Comparison of ENCODE assay signal across 11 cellular contexts in genomic region chr1:161260939-161261858, GRCh38. TPM values are rescaled to one million over a fixed set of nuclear protein-coding genes. Genes with fewer than 3 reads are reported as not detected.
DNase-seq lines count a peak whose midpoint lies in the region; ATAC-seq and TF ChIP-seq lines count a peak whose summit lies in the region.
"Had no signal": no experiment of that assay in that cellular context is flagged by ENCODE, and none has a peak within 500 bp of the region (broad histone marks: within the 10 kb centered on the region; RNA-seq: fewer than 3 reads in every experiment).

No MANE protein-coding gene starts in this region.

- DNase-seq in NCI-H748 (lab: John Stamatoyannopoulos, UW; ENCODE audit: unreplicated experiment) (peak; percentile 9), NCI-H748 treated with DMSO at 0.1 percent for 48 hours (lab: John Stamatoyannopoulos, UW) (no peak), NCI-H2171 (lab: John Stamatoyannopoulos, UW) (peak; percentile 5), head of caudate nucleus (peak in 38 of 42 donors; percentile 8 to 80 (median 48)), type B pancreatic cell (ENCODE audit: extremely low spot score, unreplicated experiment) (no peak), GF-D8 (lab: John Stamatoyannopoulos, UW) (no peak), foreskin fibroblast (no peak)
- DNase-seq: aorta, natural killer cell had no signal

- H3K36me3 Mint-ChIP-seq in type B pancreatic cell = peaks cover 6% of the 10 kb centered on the region
- H3K36me3 Mint-ChIP-seq: stimulated activated effector memory CD8-positive, alpha-beta T cell treated with anti-CD3 and anti-CD28 coated beads, Interleukin-12 subunit alpha, Interleukin-12 subunit beta, amount 100 ng/mL, for 72 hours had no signal

- peaks cover 19% of the 10 kb centered on the region for H3K4me1 Mint-ChIP-seq in type B pancreatic cell (ENCODE audit: unreplicated experiment)

- intact Hi-C loops in head of caudate nucleus (cut with DNase I) = no loop called here

- H3K4me3 Mint-ChIP-seq in type B pancreatic cell = peak overlapping the region; percentile 44
- H3K4me3 Mint-ChIP-seq: stimulated activated effector memory CD8-positive, alpha-beta T cell treated with anti-CD3 and anti-CD28 coated beads, Interleukin-12 subunit alpha, Interleukin-12 subunit beta, amount 100 ng/mL, for 72 hours had no signal

- no peak for TF ChIP-seq CTCF in type B pancreatic cell (conservative IDR thresholded peaks at IDR 0.05)
- TF ChIP-seq CTCF in foreskin fibroblast (IDR thresholded peaks at IDR 0.05; ENCODE audit: low read depth, low read length) = no peak

- H3K27ac Mint-ChIP-seq in type B pancreatic cell = no peak overlapping the region
- H3K27ac Mint-ChIP-seq: natural killer cell; stimulated activated effector memory CD8-positive, alpha-beta T cell treated with anti-CD3 and anti-CD28 coated beads, Interleukin-12 subunit alpha, Interleukin-12 subunit beta, amount 100 ng/mL, for 72 hours had no signal

- peaks cover 9% of the 10 kb centered on the region for H3K9me3 Mint-ChIP-seq in type B pancreatic cell

- ATAC-seq in GM21423 (IDR thresholded peaks at IDR 0.05; ENCODE audit: unreplicated experiment) = no peak
- ATAC-seq: natural killer cell; stimulated activated effector memory CD8-positive, alpha-beta T cell treated with anti-CD3 and anti-CD28 coated beads, Interleukin-12 subunit alpha, Interleukin-12 subunit beta, amount 100 ng/mL, for 72 hours had no signal

- H3K27me3 Mint-ChIP-seq in type B pancreatic cell = peaks cover 46% of the 10 kb centered on the region

- H3K4me3 ChIP-seq in foreskin fibroblast (ENCODE audit: low read depth in 1 of 2, low read length in 2 of 2) = no peak overlapping the region

RNA-seq across cellular contexts. Expression of gene PCP4L1, which starts 2.7 kb away (rescaled TPM):
- total RNA-seq in type B pancreatic cell (ENCODE audit: low replicate concordance) = 1.0 and 3.4 TPM in 2 replicates
- total RNA-seq: natural killer cell had no signal

RNA-seq across cellular contexts. Expression of gene NR1I3, which starts 23.2 kb away (rescaled TPM):
- not detected in 2 replicates for total RNA-seq in type B pancreatic cell (ENCODE audit: low replicate concordance)
- total RNA-seq: aorta, natural killer cell had no signal

RNA-seq across cellular contexts. Expression of gene TOMM40L, which starts 35.3 kb away (rescaled TPM):
- 13.6 and 13.7 TPM in 2 replicates for total RNA-seq in type B pancreatic cell (ENCODE audit: low replicate concordance)

RNA-seq across cellular contexts. Expression of gene APOA2, which starts 37.8 kb away (rescaled TPM):
- 39.5 and 238 TPM in 2 replicates for total RNA-seq in type B pancreatic cell (ENCODE audit: low replicate concordance)
- total RNA-seq: aorta, natural killer cell had no signal

RNA-seq across cellular contexts. Expression of gene FCER1G, which starts 46.1 kb away (rescaled TPM):
- 0.80 TPM in 1 of 2 replicates, not detected in the other for total RNA-seq in type B pancreatic cell (ENCODE audit: low replicate concordance)

Comparison
In these comparisons a context has a peak if more than half of its experiments do, and no peak if none do; other contexts are left out.
1. DNase-seq: peak in NCI-H748 (single experiment), NCI-H2171 (single experiment) and head of caudate nucleus (38 of 42); none in NCI-H748 treated with DMSO at 0.1 percent for 48 hours (single experiment), type B pancreatic cell (single experiment), GF-D8 (single experiment) and foreskin fibroblast (0 of 2).